In the genomic region with DNA sequence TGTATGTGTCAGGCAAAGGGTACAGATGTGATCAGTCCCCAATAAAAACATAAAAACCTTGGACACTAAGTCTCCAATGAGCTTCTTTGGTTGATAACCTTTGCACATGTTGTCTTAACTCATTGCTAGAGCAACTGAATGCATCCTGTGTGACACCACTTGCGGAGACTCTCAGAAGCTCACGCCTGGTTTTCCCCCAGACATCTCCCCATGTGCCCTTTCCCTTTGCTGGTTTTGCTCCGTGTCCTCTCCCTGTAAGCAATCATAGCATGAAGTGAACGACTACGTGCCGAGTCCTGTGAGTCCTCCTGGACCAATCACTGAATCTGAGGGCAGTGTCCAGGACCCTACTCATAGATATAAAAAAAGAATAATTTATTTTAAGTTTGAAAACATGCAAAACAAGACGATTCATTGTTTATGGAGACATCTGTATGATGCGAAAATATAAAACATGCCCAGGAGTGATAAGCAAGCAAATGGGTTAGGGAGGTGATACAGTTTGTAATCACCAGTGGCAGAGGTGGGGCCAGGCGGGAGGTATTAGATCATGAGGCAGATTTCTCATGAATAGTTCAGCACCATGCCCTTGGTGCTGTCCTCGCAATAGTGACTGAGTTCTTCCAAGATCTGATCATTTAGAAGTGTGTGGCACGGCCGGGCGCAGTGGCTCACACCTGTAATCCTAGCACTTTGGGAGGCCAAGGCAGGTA, we compare ENCODE assay signal across 16 cellular contexts.
DNase-seq lines count a peak whose midpoint lies in the region; ATAC-seq and TF ChIP-seq lines count a peak whose summit lies in the region.
"Had no signal": no experiment of that assay in that cellular context is flagged by ENCODE, and none has a peak within 500 bp of the region (broad histone marks: within the 10 kb centered on the region; RNA-seq: fewer than 3 reads in every experiment).

No MANE protein-coding gene starts in this region.

- H3K36me3 ChIP-seq in RWPE2 (ENCODE audit: low read depth) = no peaks in the 10 kb centered on the region
- H3K36me3 ChIP-seq in lung (ENCODE audit: control insufficient read depth in 2 of 2, insufficient read depth in 2 of 2, low read length in 2 of 2) = no peaks in the 10 kb centered on the region
- no peaks in the 10 kb centered on the region for H3K36me3 ChIP-seq in testis (ENCODE audit: low read depth, missing control alignments)
- H3K36me3 ChIP-seq: BE2C had no signal

- ATAC-seq in RWPE2 (ENCODE audit: low read depth) (no peak), lung (ENCODE audit: insufficient read depth, low FRiP score) (no peak)

- WGBS in lung, 2 donors = 92 to 93% methylated on average over 13 of the region's 13 CpGs
- 89 to 93% methylated on average over 13 of the region's 13 CpGs for WGBS in testis, 2 donors

- H3K27me3 Mint-ChIP-seq in activated T-helper 2 cell treated with anti-CD3 and anti-CD28 coated beads, Interferon-gamma antibody, Interleukin-2, Interleukin-4, amounts not matched to agents 10 μg/mL and 5 μg/mL and 100 μg/mL, durations not matched to agents 14 hours and 24 hours and 36 hours (ENCODE audit: low read depth) = no peaks in the 10 kb centered on the region
- H3K27me3 Mint-ChIP-seq: CD4-positive, CD25-positive, alpha-beta regulatory T cell had no signal

- peak overlapping the region; percentile 31; the same call in 1 of the 2 replicates for H3K27ac ChIP-seq in RWPE1
- H3K27ac ChIP-seq in RWPE2 (ENCODE audit: poor library complexity, severe bottlenecking) = peak overlapping the region; percentile 96
- no peak overlapping the region for H3K27ac ChIP-seq in lung (ENCODE audit: low read depth in 1 of 2, low read length in 1 of 2)
- H3K27ac ChIP-seq in testis = no peak overlapping the region

- TF ChIP-seq POLR2A in testis (IDR thresholded peaks at IDR 0.05) = no peak

- DNase-seq in RWPE1 (ENCODE audit: low spot score) (no peak), RWPE2 (ENCODE audit: low spot score) (no peak), lung (ENCODE audit: low spot score) (peak; percentile 19), testis (no peak)
- DNase-seq in activated T-helper 2 cell treated with anti-CD3 and anti-CD28 coated beads, Interferon-gamma antibody, Interleukin-2, Interleukin-4, amounts not matched to agents 10 μg/mL and 5 μg/mL and 100 μg/mL, durations not matched to agents 14 hours and 24 hours and 36 hours (ENCODE audit: low spot score) = no peak
- no peak for DNase-seq in stimulated activated CD8-positive, alpha-beta memory T cell treated with anti-CD3 and anti-CD28 coated beads, Interleukin-4, amount 100 ng/mL, for 48 hours
- DNase-seq: BE2C; C1 segment of cervical spinal cord; CD4-positive, CD25-positive, alpha-beta regulatory T cell; CD8-positive, alpha-beta memory T cell; COR-L47; DMS 273 treated with DMSO at 0.1 percent for 48 hours; DMS53; DND-41; EL; H9 had no signal

- H3K4me1 ChIP-seq in RWPE2 (ENCODE audit: insufficient read depth, poor library complexity, severe bottlenecking) (peaks cover 25% of the 10 kb centered on the region), lung (ENCODE audit: control insufficient read depth in 2 of 2, insufficient read depth in 2 of 2, low read length in 2 of 2) (no peaks in the 10 kb centered on the region), testis (no peaks in the 10 kb centered on the region)
- H3K4me1 ChIP-seq: BE2C had no signal

- POLR2A ChIA-PET in RWPE1 (lab: Yijun Ruan, JAX; ENCODE audit: low non-redundant PET) = no interaction called here

- peaks cover 21% of the 10 kb centered on the region for H3K4me1 Mint-ChIP-seq in activated T-helper 2 cell treated with anti-CD3 and anti-CD28 coated beads, Interferon-gamma antibody, Interleukin-2, Interleukin-4, amounts not matched to agents 10 μg/mL and 5 μg/mL and 100 μg/mL, durations not matched to agents 14 hours and 24 hours and 36 hours (ENCODE audit: low read depth)
- H3K4me1 Mint-ChIP-seq: CD4-positive, CD25-positive, alpha-beta regulatory T cell; CD8-positive, alpha-beta memory T cell had no signal

- CTCF ChIA-PET in RWPE1 (lab: Yijun Ruan, JAX) = no interaction called here

- H3K4me3 Mint-ChIP-seq in activated T-helper 2 cell treated with anti-CD3 and anti-CD28 coated beads, Interferon-gamma antibody, Interleukin-2, Interleukin-4, amounts not matched to agents 10 μg/mL and 5 μg/mL and 100 μg/mL, durations not matched to agents 14 hours and 24 hours and 36 hours (ENCODE audit: low read depth) = no peak overlapping the region
- H3K4me3 Mint-ChIP-seq: CD4-positive, CD25-positive, alpha-beta regulatory T cell; CD8-positive, alpha-beta memory T cell; H9 had no signal

- no peaks in the 10 kb centered on the region for H3K9me3 ChIP-seq in RWPE2 (ENCODE audit: severe bottlenecking)
- peaks cover 0 to 5% of the 10 kb centered on the region in 2 donors for H3K9me3 ChIP-seq in lung (ENCODE audit: control insufficient read depth in 2 of 2, insufficient read depth in 1 of 2, low read length in 1 of 2)
- no peaks in the 10 kb centered on the region for H3K9me3 ChIP-seq in testis
- H3K9me3 ChIP-seq: BE2C had no signal

- no peak for TF ChIP-seq CTCF in RWPE1 (conservative IDR thresholded peaks at IDR 0.05; ENCODE audit: low read depth)
- TF ChIP-seq CTCF in RWPE2 (IDR thresholded peaks at IDR 0.05; ENCODE audit: poor library complexity, severe bottlenecking) = no peak
- no peak for TF ChIP-seq CTCF in lung (IDR thresholded peaks at IDR 0.05; ENCODE audit: control extremely low read depth, extremely low read depth)
- TF ChIP-seq CTCF in testis (IDR thresholded peaks at IDR 0.05) = no peak

- peak overlapping the region; percentile 81 for H3K27ac Mint-ChIP-seq in activated T-helper 2 cell treated with anti-CD3 and anti-CD28 coated beads, Interferon-gamma antibody, Interleukin-2, Interleukin-4, amounts not matched to agents 10 μg/mL and 5 μg/mL and 100 μg/mL, durations not matched to agents 14 hours and 24 hours and 36 hours
- H3K27ac Mint-ChIP-seq: CD4-positive, CD25-positive, alpha-beta regulatory T cell; CD8-positive, alpha-beta memory T cell; H9 had no signal

- peaks cover 4% of the 10 kb centered on the region for H3K36me3 Mint-ChIP-seq in activated T-helper 2 cell treated with anti-CD3 and anti-CD28 coated beads, Interferon-gamma antibody, Interleukin-2, Interleukin-4, amounts not matched to agents 10 μg/mL and 5 μg/mL and 100 μg/mL, durations not matched to agents 14 hours and 24 hours and 36 hours (ENCODE audit: low read depth)
- H3K36me3 Mint-ChIP-seq: CD8-positive, alpha-beta memory T cell had no signal

- H3K4me3 ChIP-seq in RWPE2 (ENCODE audit: severe bottlenecking) = no peak overlapping the region
- no peak overlapping the region for H3K4me3 ChIP-seq in lung
- H3K4me3 ChIP-seq in testis = no peak overlapping the region

- no peaks in the 10 kb centered on the region for H3K9me3 Mint-ChIP-seq in activated T-helper 2 cell treated with anti-CD3 and anti-CD28 coated beads, Interferon-gamma antibody, Interleukin-2, Interleukin-4, amounts not matched to agents 10 μg/mL and 5 μg/mL and 100 μg/mL, durations not matched to agents 14 hours and 24 hours and 36 hours

- intact Hi-C loops in activated T-helper 2 cell treated with anti-CD3 and anti-CD28 coated beads, Interferon-gamma antibody, Interleukin-2, Interleukin-4, amounts not matched to agents 10 μg/mL and 5 μg/mL and 100 μg/mL, durations not matched to agents 14 hours and 24 hours and 36 hours (cut with micrococcal nuclease) = loop anchor here (2.0 to 10.0 kb wide), 3 partner anchors 234 to 738 kb away; no protein-coding TSS in a partner anchor
- intact Hi-C loops in testis (cut with DNase I; ENCODE audit: low total_unique reads) = no loop called here

- no peaks in the 10 kb centered on the region for H3K27me3 ChIP-seq in RWPE2 (ENCODE audit: insufficient read depth, poor library complexity, severe bottlenecking)
- no peaks in the 10 kb centered on the region for H3K27me3 ChIP-seq in lung (ENCODE audit: control insufficient read depth, insufficient read depth)
- H3K27me3 ChIP-seq in testis = no peaks in the 10 kb centered on the region
- H3K27me3 ChIP-seq: BE2C had no signal

Comparison
In these comparisons a context has a peak if more than half of its experiments do, and no peak if none do; other contexts are left out.
1. H3K27ac ChIP-seq: peak in RWPE1 (single experiment) and RWPE2 (single experiment); none in lung (0 of 2) and testis (0 of 2).